Comparison of ENCODE assay signal across 9 cellular contexts in genomic region chr6:70806086-70806485, GRCh38.
"Had no signal": no experiment of that assay in that cellular context is flagged by ENCODE, and none has a peak within 500 bp of the region (broad histone marks: within the 10 kb centered on the region; RNA-seq: fewer than 3 reads in every experiment).

No MANE protein-coding gene starts in this region.

- ATAC-seq: HCT116, HepG2 had no signal

- H3K27ac Mint-ChIP-seq: HFFc6, IgD-negative memory B cell had no signal

- H3K36me3 ChIP-seq: HAP-1 had no signal

- DNase-seq: GM23248, GOT3, H7, HFFc6 had no signal

- H3K4me1 ChIP-seq: HAP-1 had no signal

- H2AFZ ChIP-seq: GM23248 had no signal

- H3K27me3 Mint-ChIP-seq: IgD-negative memory B cell had no signal

- H3K4me3 ChIP-seq: GM23248, HAP-1 had no signal

- H3K9ac ChIP-seq: GM23248 had no signal

- H3K4me3 Mint-ChIP-seq: HFFc6, IgD-negative memory B cell had no signal

- H3K27ac ChIP-seq: GM23248, HL-60 had no signal

- H3K9me3 ChIP-seq: HAP-1 had no signal
